16 cellular contexts compared by ENCODE assay signal in the genomic region with DNA sequence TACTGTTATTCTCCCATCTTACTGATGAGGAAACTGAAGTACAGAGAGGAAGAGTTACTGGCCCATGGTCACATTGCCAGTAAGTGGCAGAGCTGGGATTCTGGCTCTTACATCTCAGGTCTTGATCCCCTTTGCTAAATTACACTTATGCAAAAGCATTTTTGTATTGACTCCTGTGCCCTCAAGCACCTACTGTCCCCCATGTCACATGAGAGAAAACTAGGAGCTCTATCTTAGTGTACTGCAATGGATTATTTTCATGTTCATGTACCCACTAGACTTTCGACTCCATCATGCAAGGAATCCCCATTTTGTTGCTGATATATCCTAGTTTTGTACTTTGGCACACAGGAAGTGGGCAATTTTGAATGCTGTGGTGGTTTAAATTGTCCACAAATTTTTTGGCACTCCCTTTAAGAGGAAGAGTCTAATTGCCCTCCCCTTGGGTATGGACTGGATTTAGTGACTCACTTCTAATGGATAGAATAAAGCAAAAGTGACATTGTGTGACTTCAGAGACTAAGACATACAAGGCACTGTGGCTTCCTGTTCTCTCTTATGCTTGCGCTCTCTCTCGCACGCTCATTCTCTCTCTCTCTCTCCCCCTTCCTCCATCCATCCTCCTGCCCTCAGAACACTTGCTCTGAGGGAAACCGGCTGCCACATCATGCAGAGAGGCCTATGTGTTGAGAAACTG. TPM values are rescaled to one million over a fixed set of nuclear protein-coding genes. Genes with fewer than 3 reads are reported as not detected.
DNase-seq lines count a peak whose midpoint lies in the region; ATAC-seq, FAIRE-seq and TF ChIP-seq lines count a peak whose summit lies in the region.
"Had no signal": no experiment of that assay in that cellular context is flagged by ENCODE, and none has a peak within 500 bp of the region (broad histone marks: within the 10 kb centered on the region; RNA-seq: fewer than 3 reads in every experiment).

No MANE protein-coding gene starts in this region.

- ATAC-seq in stimulated activated naive CD8-positive, alpha-beta T cell treated with anti-CD3 and anti-CD28 coated beads, Interleukin-15, amount 100 ng/mL, for 72 hours, result peak; percentile 58
- no peak for ATAC-seq in HG03457 (IDR thresholded peaks at IDR 0.05; ENCODE audit: unreplicated experiment)
- ATAC-seq: gastroesophageal sphincter, psoas muscle had no signal

- no peaks in the 10 kb centered on the region for H3K27me3 Mint-ChIP-seq in activated naive CD4-positive, alpha-beta T cell treated with anti-CD3 and anti-CD28 coated beads for 36 hours (ENCODE audit: low read depth)
- no peaks in the 10 kb centered on the region for H3K27me3 Mint-ChIP-seq in activated naive CD8-positive, alpha-beta T cell treated with anti-CD3 and anti-CD28 coated beads for 36 hours
- peaks cover 4% of the 10 kb centered on the region for H3K27me3 Mint-ChIP-seq in stimulated activated naive CD8-positive, alpha-beta T cell treated with anti-CD3 and anti-CD28 coated beads, Interleukin-15, amount 100 ng/mL, for 72 hours

- FAIRE-seq in GM12892 (lab: Jason Lieb, UNC), result no peak
- FAIRE-seq: astrocyte had no signal

- no peak overlapping the region for H3K4me3 Mint-ChIP-seq in activated naive CD4-positive, alpha-beta T cell treated with anti-CD3 and anti-CD28 coated beads for 36 hours
- peak overlapping the region; percentile 16 for H3K4me3 Mint-ChIP-seq in activated naive CD8-positive, alpha-beta T cell treated with anti-CD3 and anti-CD28 coated beads for 36 hours
- H3K4me3 Mint-ChIP-seq in stimulated activated naive CD8-positive, alpha-beta T cell treated with anti-CD3 and anti-CD28 coated beads, Interleukin-15, amount 100 ng/mL, for 72 hours, result peak overlapping the region; percentile 47 to 64

- H3K27ac ChIP-seq in substantia nigra (ENCODE audit: low read depth, low read length, poor library complexity, severe bottlenecking), result no peak overlapping the region
- H3K27ac ChIP-seq: epithelial cell of prostate, gastroesophageal sphincter, psoas muscle had no signal

- H3K9me3 Mint-ChIP-seq in activated naive CD4-positive, alpha-beta T cell treated with anti-CD3 and anti-CD28 coated beads for 36 hours, result peaks cover 2% of the 10 kb centered on the region
- peaks cover 6% of the 10 kb centered on the region for H3K9me3 Mint-ChIP-seq in activated naive CD8-positive, alpha-beta T cell treated with anti-CD3 and anti-CD28 coated beads for 36 hours
- peaks cover 4 to 22% of the 10 kb centered on the region in 2 donors for H3K9me3 Mint-ChIP-seq in stimulated activated naive CD8-positive, alpha-beta T cell treated with anti-CD3 and anti-CD28 coated beads, Interleukin-15, amount 100 ng/mL, for 72 hours

- DNase-seq in activated naive CD4-positive, alpha-beta T cell treated with anti-CD3 and anti-CD28 coated beads for 36 hours, result peak; percentile 45
- DNase-seq in activated naive CD4-positive, alpha-beta T cell treated with Interleukin-2 at 50 U/mL for 16 hours, result no peak
- DNase-seq in RPMI7951 (ENCODE audit: low read depth) (peak; percentile 44), GM12892 (ENCODE audit: insufficient read length) (no peak), substantia nigra (lab: John Stamatoyannopoulos, UW) (no peak)
- peak; percentile 4 for DNase-seq in activated naive CD8-positive, alpha-beta T cell treated with anti-CD3 and anti-CD28 coated beads for 36 hours
- no peak for DNase-seq in stimulated activated naive CD8-positive, alpha-beta T cell treated with anti-CD3 and anti-CD28 coated beads, Interleukin-15, amount 100 ng/mL, for 72 hours
- DNase-seq: DMS153; NCI-H1694; psoas muscle; SK-N-SH; stimulated activated naive CD4-positive, alpha-beta T cell treated with Interleukin-2 at 50 U/mL for 16 hours had no signal

- H3K27ac Mint-ChIP-seq in activated naive CD4-positive, alpha-beta T cell treated with anti-CD3 and anti-CD28 coated beads for 36 hours, result peak overlapping the region; percentile 73
- peak overlapping the region; percentile 86 for H3K27ac Mint-ChIP-seq in activated naive CD8-positive, alpha-beta T cell treated with anti-CD3 and anti-CD28 coated beads for 36 hours
- peak overlapping the region in 1 of 2 donors; percentile 77 for H3K27ac Mint-ChIP-seq in stimulated activated naive CD8-positive, alpha-beta T cell treated with anti-CD3 and anti-CD28 coated beads, Interleukin-15, amount 100 ng/mL, for 72 hours

- peaks cover 35% of the 10 kb centered on the region for H3K4me1 Mint-ChIP-seq in activated naive CD4-positive, alpha-beta T cell treated with anti-CD3 and anti-CD28 coated beads for 36 hours (ENCODE audit: low read depth)
- H3K4me1 Mint-ChIP-seq in activated naive CD8-positive, alpha-beta T cell treated with anti-CD3 and anti-CD28 coated beads for 36 hours, result peaks cover 34% of the 10 kb centered on the region
- H3K4me1 Mint-ChIP-seq in stimulated activated naive CD8-positive, alpha-beta T cell treated with anti-CD3 and anti-CD28 coated beads, Interleukin-15, amount 100 ng/mL, for 72 hours, result peaks cover 49% of the 10 kb centered on the region

- intact Hi-C loops in activated naive CD4-positive, alpha-beta T cell treated with anti-CD3 and anti-CD28 coated beads for 36 hours (cut with micrococcal nuclease), result loop anchor here (1.0 kb wide), 1 partner anchor 8 kb away; no protein-coding TSS in a partner anchor

- no peak for TF ChIP-seq POLR2A in GM12892 (IDR thresholded peaks at IDR 0.05; ENCODE audit: low read depth, low read length)

- CTCF ChIA-PET in activated naive CD4-positive, alpha-beta T cell treated with anti-CD3 and anti-CD28 coated beads for 36 hours (lab: Charles Lee), result interaction anchor here (0.6 to 0.8 kb wide), 3 partner anchors 18 to 670 kb away, joined by 3 to 6 read pairs (median 4); no protein-coding TSS in a partner anchor

- peaks cover 6% of the 10 kb centered on the region for H3K36me3 Mint-ChIP-seq in activated naive CD4-positive, alpha-beta T cell treated with anti-CD3 and anti-CD28 coated beads for 36 hours (ENCODE audit: low read depth)
- peaks cover 18% of the 10 kb centered on the region for H3K36me3 Mint-ChIP-seq in activated naive CD8-positive, alpha-beta T cell treated with anti-CD3 and anti-CD28 coated beads for 36 hours

RNA-seq across cellular contexts. Expression of a gene that starts 43.5 kb away (rescaled TPM):
- 100 to 1,000 TPM; 139 to 140 TPM for total RNA-seq in activated naive CD4-positive, alpha-beta T cell treated with anti-CD3 and anti-CD28 coated beads for 36 hours
- total RNA-seq in RPMI7951 (2014; rRNA removed; shearing (Covaris generic)), result 59.0 and 72.1 TPM in 2 replicates
- total RNA-seq in activated naive CD8-positive, alpha-beta T cell treated with anti-CD3 and anti-CD28 coated beads for 36 hours, result 10 to 100 TPM; 85.6 to 88.0 TPM
- polyA plus RNA-seq in GM12892 (2012; ENCODE audit: missing spikeins), result 21.8 TPM

Comparison
In these comparisons a context has a peak if more than half of its experiments do, and no peak if none do; other contexts are left out.
1. DNase-seq: peak in activated naive CD4-positive, alpha-beta T cell treated with anti-CD3 and anti-CD28 coated beads for 36 hours (single experiment), RPMI7951 (single experiment) and activated naive CD8-positive, alpha-beta T cell treated with anti-CD3 and anti-CD28 coated beads for 36 hours (single experiment); none in activated naive CD4-positive, alpha-beta T cell treated with Interleukin-2 at 50 U/mL for 16 hours (single experiment), stimulated activated naive CD8-positive, alpha-beta T cell treated with anti-CD3 and anti-CD28 coated beads, Interleukin-15, amount 100 ng/mL, for 72 hours (0 of 2), GM12892 (single experiment) and substantia nigra (0 of 49).